ENCODE assay signal across 13 cellular contexts in genomic region chr10:28807760-28808613, GRCh38.
DNase-seq lines count a peak whose midpoint lies in the region; ATAC-seq, FAIRE-seq and TF ChIP-seq lines count a peak whose summit lies in the region.
"Had no signal": no experiment of that assay in that cellular context is flagged by ENCODE, and none has a peak within 500 bp of the region (broad histone marks: within the 10 kb centered on the region; RNA-seq: fewer than 3 reads in every experiment).

No MANE protein-coding gene starts in this region.

- H3K27me3 ChIP-seq in testis = no peaks in the 10 kb centered on the region

- TF ChIP-seq CTCF in kidney (IDR thresholded peaks at IDR 0.05; ENCODE audit: borderline replicate concordance, extremely low read depth, insufficient read depth) (no peak), testis (IDR thresholded peaks at IDR 0.05) (no peak), osteocyte (IDR thresholded peaks at IDR 0.05) (no peak)

- no peaks in the 10 kb centered on the region for H3K36me3 ChIP-seq in kidney (ENCODE audit: control insufficient read depth in 1 of 2, insufficient read depth in 2 of 2, low read length in 2 of 2)
- no peaks in the 10 kb centered on the region for H3K36me3 ChIP-seq in testis (ENCODE audit: low read depth, missing control alignments)

- no peaks in the 10 kb centered on the region for H3K36me3 Mint-ChIP-seq in osteocyte (ENCODE audit: unreplicated experiment)

- H3K9me3 Mint-ChIP-seq in osteocyte (ENCODE audit: unreplicated experiment) = no peaks in the 10 kb centered on the region
- H3K9me3 Mint-ChIP-seq: activated T-cell treated with anti-CD3 and anti-CD28 coated beads, Interleukin-2, amount 50 U/mL, for 72 hours; stimulated activated naive CD8-positive, alpha-beta T cell treated with anti-CD3 and anti-CD28 coated beads, Interleukin-15, Interleukin-2, amounts not matched to agents 100 ng/mL and 50 ng/mL, for 24 hours had no signal

- DNase-seq in amniotic epithelial cell (ENCODE audit: low read depth) = peak; percentile 60
- DNase-seq in kidney = no peak
- DNase-seq in testis = peak; percentile 33
- DNase-seq in osteocyte (ENCODE audit: extremely low spot score, unreplicated experiment) = no peak
- DNase-seq in activated T-cell treated with anti-CD3 and anti-CD28 coated beads, Interleukin-2, amount 50 U/mL, for 1 hour = no peak
- DNase-seq: activated T-cell treated with anti-CD3 and anti-CD28 coated beads, Interleukin-2, amount 50 U/mL, for 72 hours; NCI-H69; T1000 had no signal

- H3K27me3 Mint-ChIP-seq in osteocyte (ENCODE audit: unreplicated experiment) = peaks cover 9% of the 10 kb centered on the region

- peak overlapping the region; percentile 33 to 46 for H3K4me3 ChIP-seq in kidney (ENCODE audit: low read length in 2 of 2)
- H3K4me3 ChIP-seq in testis = no peak overlapping the region

- ATAC-seq in HG03135 (IDR thresholded peaks at IDR 0.05; ENCODE audit: unreplicated experiment) = peak; percentile 61
- ATAC-seq in GM21737 (IDR thresholded peaks at IDR 0.05; ENCODE audit: unreplicated experiment) = no peak
- ATAC-seq in GM18873 (IDR thresholded peaks at IDR 0.05; ENCODE audit: low FRiP score, unreplicated experiment) = no peak
- ATAC-seq: activated T-cell treated with anti-CD3 and anti-CD28 coated beads, Interleukin-2, amount 50 U/mL, for 72 hours had no signal

- FAIRE-seq in kidney (lab: Jason Lieb, UNC) = peak; percentile 54
- FAIRE-seq: keratinocyte had no signal

- H3K27ac ChIP-seq in kidney (ENCODE audit: low read depth in 2 of 2, low read length in 2 of 2) = peak overlapping the region; percentile 26 to 53
- H3K27ac ChIP-seq in testis = peak overlapping the region in 1 of 2 donors; percentile 34

- peak overlapping the region in 1 of 2 donors; percentile 7 for H3K9ac ChIP-seq in kidney (ENCODE audit: low read length in 2 of 2)

- no peak overlapping the region for H3K27ac Mint-ChIP-seq in osteocyte (ENCODE audit: unreplicated experiment)
- H3K27ac Mint-ChIP-seq: activated T-cell treated with anti-CD3 and anti-CD28 coated beads, Interleukin-2, amount 50 U/mL, for 72 hours; stimulated activated naive CD8-positive, alpha-beta T cell treated with anti-CD3 and anti-CD28 coated beads, Interleukin-15, Interleukin-2, amounts not matched to agents 100 ng/mL and 50 ng/mL, for 24 hours had no signal

- H3K9me3 ChIP-seq in kidney (ENCODE audit: control insufficient read depth in 1 of 2, low read length in 2 of 2) = no peaks in the 10 kb centered on the region
- no peaks in the 10 kb centered on the region for H3K9me3 ChIP-seq in testis

- intact Hi-C loops in kidney (cut with DNase I) = no loop called here
- intact Hi-C loops in testis (cut with DNase I; ENCODE audit: low total_unique reads) = no loop called here

- TF ChIP-seq POLR2A in testis (IDR thresholded peaks at IDR 0.05) = no peak

- H3K4me3 Mint-ChIP-seq in osteocyte (ENCODE audit: unreplicated experiment) = no peak overlapping the region
- H3K4me3 Mint-ChIP-seq: activated T-cell treated with anti-CD3 and anti-CD28 coated beads, Interleukin-2, amount 50 U/mL, for 72 hours; stimulated activated naive CD8-positive, alpha-beta T cell treated with anti-CD3 and anti-CD28 coated beads, Interleukin-15, Interleukin-2, amounts not matched to agents 100 ng/mL and 50 ng/mL, for 24 hours had no signal

- H3K4me1 ChIP-seq in kidney (ENCODE audit: control insufficient read depth in 1 of 2, insufficient read depth in 1 of 2, low read depth in 1 of 2, low read length in 2 of 2) = peaks cover 9% of the 10 kb centered on the region in 2 donors
- H3K4me1 ChIP-seq in testis = peaks cover 16% of the 10 kb centered on the region

- peaks cover 18% of the 10 kb centered on the region for H3K4me1 Mint-ChIP-seq in osteocyte (ENCODE audit: unreplicated experiment)

- WGBS in testis, 2 donors = 46 to 63% methylated on average over 16 of the region's 16 CpGs

Comparison
In these comparisons a context has a peak if more than half of its experiments do, and no peak if none do; other contexts are left out.
1. DNase-seq: peak in amniotic epithelial cell (single experiment) and testis (single experiment); none in kidney (single experiment), osteocyte (single experiment) and activated T-cell treated with anti-CD3 and anti-CD28 coated beads, Interleukin-2, amount 50 U/mL, for 1 hour (single experiment).
2. H3K4me3 ChIP-seq: peak in kidney (2 of 2); none in testis (0 of 2).